ENCODE assay signal across 8 cellular contexts in the genomic region with DNA sequence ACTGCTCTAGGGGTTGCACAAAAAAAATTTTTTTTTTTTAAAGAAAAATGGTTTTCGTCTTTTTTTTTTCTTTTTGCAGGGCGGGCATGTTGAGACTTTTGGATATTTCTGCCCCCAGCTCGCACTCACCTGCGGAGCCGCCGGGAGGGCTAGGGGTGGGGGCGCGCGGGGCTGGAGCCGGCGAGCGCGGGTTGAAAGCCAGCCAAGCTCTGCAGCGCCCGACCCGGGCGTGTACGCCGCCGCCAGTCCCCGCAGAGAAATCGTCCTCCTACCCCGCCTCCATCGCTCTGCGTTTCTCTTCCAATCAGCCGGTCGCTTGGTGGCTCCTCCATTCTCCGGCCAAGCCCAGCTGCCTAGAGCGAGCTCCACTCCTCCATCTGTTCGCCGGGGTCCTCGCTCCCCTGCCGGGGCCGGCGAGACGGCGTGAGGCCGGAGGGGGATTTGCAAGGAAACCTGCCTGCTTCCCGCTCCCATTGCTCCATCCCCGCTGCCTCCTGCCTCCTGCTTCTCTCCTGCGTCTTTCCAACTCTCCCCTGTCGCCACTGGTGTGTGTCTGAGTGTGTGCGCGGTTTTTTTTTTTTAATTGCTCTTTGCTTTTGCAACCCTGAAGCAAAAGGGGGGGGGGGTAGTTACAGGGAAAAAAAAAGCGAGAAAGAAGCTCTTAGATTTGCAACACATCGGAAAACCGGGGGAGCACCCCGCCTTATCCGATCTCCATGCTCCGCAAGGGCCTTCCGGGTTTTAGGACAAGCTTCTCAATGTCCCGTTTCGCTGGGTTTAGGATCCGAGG. TPM values are rescaled to one million over a fixed set of nuclear protein-coding genes. Genes with fewer than 3 reads are reported as not detected.
A peak's percentile ranks its signal among the peaks of the same experiment; 100 is the strongest.
DNase-seq lines count a peak whose midpoint lies in the region; ATAC-seq, FAIRE-seq and TF ChIP-seq lines count a peak whose summit lies in the region.

No MANE protein-coding gene starts in this region.

- H3K27me3 Mint-ChIP-seq in chondrocyte (ENCODE audit: low read depth) = no peaks in the 10 kb centered on the region

- TF ChIP-seq CTCF in chondrocyte (IDR thresholded peaks at IDR 0.05) (no peak), kidney epithelial cell (IDR thresholded peaks at IDR 0.05; ENCODE audit: insufficient read depth, low read length, poor library complexity, severe bottlenecking) (no peak)

- H3K27me3 ChIP-seq in kidney epithelial cell (ENCODE audit: control insufficient read depth, insufficient read depth, low read length) = no peaks in the 10 kb centered on the region

- H3K4me3 Mint-ChIP-seq in chondrocyte (ENCODE audit: unreplicated experiment) = peak overlapping the region; percentile 90

- peak; percentile 17 to 19 for ATAC-seq in activated CD4-positive, CD25-positive, alpha-beta regulatory T cell treated with anti-CD3 and anti-CD28 coated beads, Interleukin-2, amount 50 U/mL, for 24 hours
- no peak for ATAC-seq in HG02588 (IDR thresholded peaks at IDR 0.05; ENCODE audit: unreplicated experiment)

- H3K27ac Mint-ChIP-seq in chondrocyte (ENCODE audit: unreplicated experiment) = peak overlapping the region; percentile 98

- peak; percentile 45; the same call in 1 of the 2 replicates for TF ChIP-seq POLR2A in H54 (IDR thresholded peaks at IDR 0.05; ENCODE audit: low read depth, low read length)

- no peak for FAIRE-seq in H54 (lab: Jason Lieb, UNC)

- peaks cover 5% of the 10 kb centered on the region for H3K36me3 Mint-ChIP-seq in chondrocyte (ENCODE audit: low read depth)

- H3K4me1 Mint-ChIP-seq in chondrocyte (ENCODE audit: low read depth) = peaks cover 39% of the 10 kb centered on the region

- H3K36me3 ChIP-seq in kidney epithelial cell (ENCODE audit: control insufficient read depth, insufficient read depth, low read length) = no peaks in the 10 kb centered on the region

- peak overlapping the region; percentile 94 for H3K4me3 ChIP-seq in kidney epithelial cell (ENCODE audit: low read depth, low read length)

- DNase-seq in AG08395 (ENCODE audit: low spot score) (peak; percentile 76), H54 (ENCODE audit: insufficient read length, low spot score) (peak; percentile 59), NCI-H446 (lab: John Stamatoyannopoulos, UW) (peak; percentile 53 to 87), chondrocyte (ENCODE audit: low spot score) (peak; percentile 95), kidney epithelial cell (ENCODE audit: low read depth) (no peak)
- peak in 2 of 3 donors; percentile 34 to 64 for DNase-seq in stimulated activated CD4-positive, alpha-beta T cell treated with anti-CD3 and anti-CD28 coated beads, Interleukin-12 subunit alpha, Interleukin-12 subunit beta, amount 100 ng/mL, for 48 hours (ENCODE audit: low read depth in 2 of 3, low spot score in 1 of 3)

- no peaks in the 10 kb centered on the region for H3K9me3 Mint-ChIP-seq in chondrocyte (ENCODE audit: low read depth)

RNA-seq across cellular contexts. Expression of a gene that starts 1.8 kb away (rescaled TPM):
- total RNA-seq in chondrocyte (62.1 to 108 TPM (median 62.9 TPM) in 3 replicates), kidney epithelial cell (35.7 and 41.7 TPM in 2 replicates)

RNA-seq across cellular contexts. Expression of a gene that starts 21.6 kb away (rescaled TPM):
- total RNA-seq in chondrocyte (79.7 to 100 TPM (median 93.4 TPM) in 3 replicates), kidney epithelial cell (50.8 and 65.9 TPM in 2 replicates)

RNA-seq across cellular contexts. Expression of a gene that starts 34.5 kb away (rescaled TPM):
- total RNA-seq in chondrocyte (34.8 to 37.3 TPM (median 35.9 TPM) in 3 replicates), kidney epithelial cell (35.0 and 40.5 TPM in 2 replicates)

RNA-seq across cellular contexts. Expression of a gene that starts 46.7 kb away (rescaled TPM):
- total RNA-seq in chondrocyte (not detected in 3 replicates), kidney epithelial cell (not detected in 2 replicates)

RNA-seq across cellular contexts. Expression of a gene that starts 50.8 kb away (rescaled TPM):
- total RNA-seq in chondrocyte (not detected in 3 replicates), kidney epithelial cell (not detected in 2 replicates)
